ENCODE assay signal across 8 cellular contexts in the genomic region with DNA sequence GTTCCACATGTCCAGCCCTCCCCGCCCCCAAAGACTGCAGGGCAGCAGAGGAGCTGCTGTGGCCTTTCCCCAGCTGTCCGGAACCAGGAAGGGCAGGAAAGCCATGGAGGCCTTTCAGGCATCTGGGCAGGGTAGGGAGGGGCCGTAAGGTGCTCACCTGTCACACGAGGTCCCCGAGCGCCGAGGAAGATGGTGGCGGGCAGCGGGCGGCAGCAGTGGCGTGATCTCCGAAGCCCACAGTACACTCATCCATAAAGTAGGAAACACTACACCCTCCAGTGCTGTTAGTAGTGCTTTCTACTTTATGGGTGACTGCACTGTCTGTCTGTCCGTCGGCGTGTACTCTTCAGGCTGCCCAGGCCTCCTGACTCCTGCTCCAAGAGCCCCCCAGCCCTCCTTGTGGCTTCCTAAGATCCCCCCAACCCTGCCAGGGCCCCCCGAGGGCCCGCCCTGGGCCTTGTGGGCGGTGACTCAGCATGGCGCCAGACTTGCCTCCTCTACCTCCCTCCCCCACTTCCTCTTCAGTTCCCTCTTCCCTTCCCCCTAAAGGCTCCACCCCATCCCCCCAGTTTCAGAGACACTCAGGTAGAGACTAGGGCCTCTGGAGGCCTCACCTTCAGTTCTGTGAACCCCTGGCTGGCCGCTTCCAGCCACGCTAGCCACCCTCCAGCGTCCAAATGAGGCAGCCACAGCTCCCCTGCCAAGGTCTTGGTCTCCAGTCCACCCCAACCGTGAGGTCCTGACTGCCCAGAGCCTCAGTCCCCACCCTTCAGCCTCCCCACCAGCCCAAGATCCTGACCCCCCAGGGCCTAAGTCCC. TPM values are rescaled to one million over a fixed set of nuclear protein-coding genes. Genes with fewer than 3 reads are reported as not detected.
DNase-seq lines count a peak whose midpoint lies in the region; ATAC-seq lines count a peak whose summit lies in the region.

No MANE protein-coding gene starts in this region.

- H3K4me1 ChIP-seq in SJSA1 (replicated peaks) = peaks cover 17% of the 10 kb centered on the region
- peaks cover 5% of the 10 kb centered on the region for H3K4me1 ChIP-seq in mesenchymal stem cell (ENCODE audit: control insufficient read depth, insufficient read depth, low read depth, low read length)

- no peak overlapping the region for H3K4me2 ChIP-seq in mesenchymal stem cell (ENCODE audit: low read length, poor library complexity, severe bottlenecking)

- peak overlapping the region; percentile 96 for H3K27ac Mint-ChIP-seq in activated naive CD4-positive, alpha-beta T cell treated with anti-CD3 and anti-CD28 coated beads, Interleukin-2, amount 50 U/mL, for 24 hours

- peak overlapping the region; percentile 89 for H3K4me3 Mint-ChIP-seq in activated naive CD4-positive, alpha-beta T cell treated with anti-CD3 and anti-CD28 coated beads, Interleukin-2, amount 50 U/mL, for 24 hours

- H3K23ac ChIP-seq in mesenchymal stem cell (ENCODE audit: low read length in 2 of 2) = no peak overlapping the region

- no peak overlapping the region for H3K9ac ChIP-seq in mesenchymal stem cell (ENCODE audit: low read length)

- no peaks in the 10 kb centered on the region for H3K79me1 ChIP-seq in mesenchymal stem cell (replicated peaks; ENCODE audit: low read length, poor library complexity, severe bottlenecking)

- H2AK5ac ChIP-seq in mesenchymal stem cell (ENCODE audit: low read length, severe bottlenecking) = no peak overlapping the region

- peaks cover 44% of the 10 kb centered on the region for H3K4me1 Mint-ChIP-seq in activated naive CD4-positive, alpha-beta T cell treated with anti-CD3 and anti-CD28 coated beads, Interleukin-2, amount 50 U/mL, for 24 hours

- H2BK12ac ChIP-seq in mesenchymal stem cell (ENCODE audit: low read length in 2 of 2) = no peak overlapping the region

- H3K4ac ChIP-seq in mesenchymal stem cell (ENCODE audit: low read depth in 1 of 2, low read length in 2 of 2) = no peak overlapping the region

- H3K27me3 ChIP-seq in SJSA1 (replicated peaks) (peaks cover 17% of the 10 kb centered on the region), mesenchymal stem cell (ENCODE audit: control insufficient read depth in 1 of 2, insufficient read depth in 1 of 2, low read length in 2 of 2) (peaks cover 22 to 36% of the 10 kb centered on the region in 2 experiments)

- H3K27me3 Mint-ChIP-seq in activated naive CD4-positive, alpha-beta T cell treated with anti-CD3 and anti-CD28 coated beads, Interleukin-2, amount 50 U/mL, for 24 hours = no peaks in the 10 kb centered on the region

- no peaks in the 10 kb centered on the region for H3K9me3 Mint-ChIP-seq in activated naive CD4-positive, alpha-beta T cell treated with anti-CD3 and anti-CD28 coated beads, Interleukin-2, amount 50 U/mL, for 24 hours

- WGBS in mesenchymal stem cell = 87% methylated on average over 12 of the region's 23 CpGs

- no peak overlapping the region for H3K14ac ChIP-seq in mesenchymal stem cell (ENCODE audit: low read length in 2 of 2)

- peak overlapping the region; percentile 14 for H4K8ac ChIP-seq in mesenchymal stem cell (ENCODE audit: low read length)

- H2AFZ ChIP-seq in mesenchymal stem cell (ENCODE audit: low read depth, low read length) = no peak overlapping the region

- H3K18ac ChIP-seq in mesenchymal stem cell (ENCODE audit: low read depth in 1 of 2, low read length in 2 of 2) = no peak overlapping the region

- H3K36me3 ChIP-seq in SJSA1 = no peaks in the 10 kb centered on the region
- H3K36me3 ChIP-seq in mesenchymal stem cell (ENCODE audit: control insufficient read depth in 1 of 2, insufficient read depth in 2 of 2, low read depth in 1 of 2, low read length in 2 of 2) = no peaks in the 10 kb centered on the region

- H3K36me3 Mint-ChIP-seq in activated naive CD4-positive, alpha-beta T cell treated with anti-CD3 and anti-CD28 coated beads, Interleukin-2, amount 50 U/mL, for 24 hours = peaks cover 23% of the 10 kb centered on the region

- no peak overlapping the region for H2BK120ac ChIP-seq in mesenchymal stem cell (ENCODE audit: low read depth, low read length)

- peak overlapping the region; percentile 30 for H2BK15ac ChIP-seq in mesenchymal stem cell (ENCODE audit: low read depth, poor library complexity, severe bottlenecking)

- H3K4me3 ChIP-seq in SJSA1 (peak overlapping the region; percentile 4; the same call in 1 of the 2 replicates), mesenchymal stem cell (ENCODE audit: insufficient read depth in 1 of 2, low read depth in 1 of 2, low read length in 2 of 2) (no peak overlapping the region)

- ATAC-seq in HG02642 (IDR thresholded peaks at IDR 0.05; ENCODE audit: poor library complexity, unreplicated experiment) (no peak), HG03039 (IDR thresholded peaks at IDR 0.05; ENCODE audit: unreplicated experiment) (no peak)

- no peak overlapping the region for H4K91ac ChIP-seq in mesenchymal stem cell (ENCODE audit: low read length)

- DNase-seq in CD1c-positive myeloid dendritic cell (ENCODE audit: extremely low spot score) (peak; percentile 75), SJSA1 (ENCODE audit: low read depth in 1 of 2, low spot score in 2 of 2) (no peak), mesenchymal stem cell (no peak), substantia nigra (lab: John Stamatoyannopoulos, UW) (peak in 3 of 49 donors; percentile 18 to 24 (median 22)), DMS53 (lab: John Stamatoyannopoulos, UW) (no peak)

- 0 out of 2 replicates have a peak overlapping the region, but pooled peaks have one; percentile 27 for H3K27ac ChIP-seq in SJSA1
- H3K27ac ChIP-seq in mesenchymal stem cell (ENCODE audit: low read length, poor library complexity, severe bottlenecking) = no peak overlapping the region
- peak overlapping the region; percentile 73 for H3K27ac ChIP-seq in substantia nigra (ENCODE audit: low read depth, low read length, poor library complexity, severe bottlenecking)

- H3K9me3 ChIP-seq in SJSA1 (replicated peaks) (no peaks in the 10 kb centered on the region), mesenchymal stem cell (ENCODE audit: control insufficient read depth, low read length) (no peaks in the 10 kb centered on the region)

- H2BK5ac ChIP-seq in mesenchymal stem cell (ENCODE audit: low read depth, low read length, poor library complexity, severe bottlenecking) = no peak overlapping the region

RNA-seq across cellular contexts. Expression of gene TSPOAP1, which starts 2.6 kb away (rescaled TPM):
- 0.05 TPM in 1 of 2 replicates, not detected in the other for total RNA-seq in SJSA1 (2014; rRNA removed; shearing (Covaris generic))
- polyA plus RNA-seq in mesenchymal stem cell (2013, experiment 1 of 2) = 0.23 TPM
- polyA plus RNA-seq in mesenchymal stem cell (2013, experiment 2 of 2) = 0.27 TPM

RNA-seq across cellular contexts. Expression of gene SUPT4H1, which starts 20.8 kb away (rescaled TPM):
- 73.9 and 81.0 TPM in 2 replicates for total RNA-seq in SJSA1 (2014; rRNA removed; shearing (Covaris generic))
- polyA plus RNA-seq in mesenchymal stem cell (2013, experiment 1 of 2) = 68.0 TPM
- 70.8 TPM for polyA plus RNA-seq in mesenchymal stem cell (2013, experiment 2 of 2)

RNA-seq across cellular contexts. Expression of gene MPO, which starts 50.5 kb away (rescaled TPM):
- not detected in 2 replicates for total RNA-seq in SJSA1 (2014; rRNA removed; shearing (Covaris generic))
- not detected for polyA plus RNA-seq in mesenchymal stem cell (2013, experiment 1 of 2)
- not detected for polyA plus RNA-seq in mesenchymal stem cell (2013, experiment 2 of 2)
